In genomic region chr3:7759630-7760029, GRCh38 we compare ENCODE assay signal across 31 cellular contexts.
"Had no signal": no experiment of that assay in that cellular context is flagged by ENCODE, and none has a peak within 500 bp of the region (broad histone marks: within the 10 kb centered on the region; RNA-seq: fewer than 3 reads in every experiment).

No MANE protein-coding gene starts in this region.

- H3K27me3 Mint-ChIP-seq: activated CD8-positive, alpha-beta memory T cell treated with anti-CD3 and anti-CD28 coated beads, Interleukin-2, amount 10 ng/mL, durations not matched to agents 7 days and 5 days; activated naive CD4-positive, alpha-beta T cell treated with anti-CD3 and anti-CD28 coated beads, Interleukin-2, amount 50 U/mL, for 24 hours; naive B cell; progenitor cell of endocrine pancreas; stimulated activated naive CD8-positive, alpha-beta T cell treated with anti-CD3 and anti-CD28 coated beads, Interleukin-15, Interleukin-2, amounts not matched to agents 100 ng/mL and 50 ng/mL, for 24 hours had no signal

- H3K36me3 Mint-ChIP-seq: activated CD8-positive, alpha-beta memory T cell treated with anti-CD3 and anti-CD28 coated beads, Interleukin-2, amount 10 ng/mL, durations not matched to agents 7 days and 5 days; immature natural killer cell; mesothelial cell of epicardium; naive B cell; stimulated activated effector memory CD8-positive, alpha-beta T cell treated with anti-CD3 and anti-CD28 coated beads, Interleukin-12 subunit alpha, Interleukin-12 subunit beta, amount 100 ng/mL, for 72 hours had no signal

- H3K9me3 Mint-ChIP-seq: activated naive CD4-positive, alpha-beta T cell treated with anti-CD3 and anti-CD28 coated beads, Interleukin-2, amount 50 U/mL, for 24 hours; stimulated activated naive CD8-positive, alpha-beta T cell treated with anti-CD3 and anti-CD28 coated beads, Interleukin-15, Interleukin-2, amounts not matched to agents 100 ng/mL and 50 ng/mL, for 24 hours had no signal

- H3K4me1 ChIP-seq: sigmoid colon, upper lobe of left lung had no signal

- H3K27ac Mint-ChIP-seq: activated CD8-positive, alpha-beta memory T cell treated with anti-CD3 and anti-CD28 coated beads, Interleukin-2, amount 10 ng/mL, durations not matched to agents 7 days and 5 days; activated CD8-positive, alpha-beta T cell treated with anti-CD3 and anti-CD28 coated beads, Interleukin-2, amount 10 ng/mL, durations not matched to agents 7 days and 5 days; activated naive CD4-positive, alpha-beta T cell treated with anti-CD3 and anti-CD28 coated beads, Interleukin-2, amount 50 U/mL, for 24 hours; activated naive CD8-positive, alpha-beta T cell treated with anti-CD3 and anti-CD28 coated beads, Interleukin-2, amount 50 U/mL, for 24 hours; activated T-helper 2 cell treated with anti-CD3 and anti-CD28 coated beads, Interferon-gamma antibody, Interleukin-2, Interleukin-4, amounts not matched to agents 10 μg/mL and 5 μg/mL and 100 μg/mL, durations not matched to agents 14 hours and 24 hours and 36 hours; immature natural killer cell; mesothelial cell of epicardium; naive B cell; nephron progenitor cell; progenitor cell of endocrine pancreas; stimulated activated effector memory CD8-positive, alpha-beta T cell treated with anti-CD3 and anti-CD28 coated beads, Interleukin-12 subunit alpha, Interleukin-12 subunit beta, amount 100 ng/mL, for 72 hours; stimulated activated naive CD8-positive, alpha-beta T cell treated with anti-CD3 and anti-CD28 coated beads, Interleukin-15, Interleukin-2, amounts not matched to agents 100 ng/mL and 50 ng/mL, for 24 hours; WTC11 had no signal

- H3K4me3 Mint-ChIP-seq: activated CD8-positive, alpha-beta memory T cell treated with anti-CD3 and anti-CD28 coated beads, Interleukin-2, amount 10 ng/mL, durations not matched to agents 7 days and 5 days; activated CD8-positive, alpha-beta T cell treated with anti-CD3 and anti-CD28 coated beads, Interleukin-2, amount 10 ng/mL, durations not matched to agents 7 days and 5 days; activated naive CD4-positive, alpha-beta T cell treated with anti-CD3 and anti-CD28 coated beads, Interleukin-2, amount 50 U/mL, for 24 hours; activated naive CD8-positive, alpha-beta T cell treated with anti-CD3 and anti-CD28 coated beads, Interleukin-2, amount 50 U/mL, for 24 hours; immature natural killer cell; mesothelial cell of epicardium; naive B cell; nephron progenitor cell; stimulated activated effector memory CD8-positive, alpha-beta T cell treated with anti-CD3 and anti-CD28 coated beads, Interleukin-12 subunit alpha, Interleukin-12 subunit beta, amount 100 ng/mL, for 72 hours; stimulated activated naive CD8-positive, alpha-beta T cell treated with anti-CD3 and anti-CD28 coated beads, Interleukin-15, Interleukin-2, amounts not matched to agents 100 ng/mL and 50 ng/mL, for 24 hours; WTC11 had no signal

- FAIRE-seq: endothelial cell of umbilical vein, kidney, small intestine, TTC549 had no signal

- ATAC-seq: activated CD8-positive, alpha-beta memory T cell treated with anti-CD3 and anti-CD28 coated beads, Interleukin-2, amount 10 ng/mL, durations not matched to agents 7 days and 5 days; activated CD8-positive, alpha-beta T cell treated with anti-CD3 and anti-CD28 coated beads, Interleukin-2, amount 10 ng/mL, durations not matched to agents 7 days and 5 days; activated naive CD8-positive, alpha-beta T cell treated with anti-CD3 and anti-CD28 coated beads, Interleukin-2, amount 50 U/mL, for 24 hours; stimulated activated effector memory CD8-positive, alpha-beta T cell treated with anti-CD3 and anti-CD28 coated beads, Interleukin-12 subunit alpha, Interleukin-12 subunit beta, amount 100 ng/mL, for 72 hours; WTC11 had no signal

- H3K27ac ChIP-seq: neutrophil, ovary, sigmoid colon, thoracic aorta, upper lobe of left lung had no signal

- H3K27me3 ChIP-seq: neutrophil, ovary, sigmoid colon, upper lobe of left lung had no signal

- DNase-seq: activated CD4-positive, alpha-beta T cell treated with anti-CD3 and anti-CD28 coated beads for 1 hour; activated CD8-positive, alpha-beta memory T cell treated with anti-CD3 and anti-CD28 coated beads, Interleukin-2, amount 10 ng/mL, durations not matched to agents 7 days and 5 days; activated CD8-positive, alpha-beta T cell treated with anti-CD3 and anti-CD28 coated beads, Interleukin-2, amount 10 ng/mL, durations not matched to agents 7 days and 5 days; activated naive CD8-positive, alpha-beta T cell treated with anti-CD3 and anti-CD28 coated beads, Interleukin-2, amount 50 U/mL, for 24 hours; activated T-cell treated with anti-CD3 and anti-CD28 coated beads, Interleukin-2, amount 50 U/mL, for 48 hours; amygdala; caudate nucleus; cortex of kidney; head of caudate nucleus; hippocampal formation; immature natural killer cell; kidney; mammary epithelial cell; naive B cell; nephron progenitor cell; ovary; sigmoid colon; small intestine; stimulated activated CD4-positive, alpha-beta T cell treated with anti-CD3 and anti-CD28 coated beads, Interleukin-4, amount 100 ng/mL, for 24 hours had no signal

- H3K4me1 Mint-ChIP-seq: activated CD8-positive, alpha-beta memory T cell treated with anti-CD3 and anti-CD28 coated beads, Interleukin-2, amount 10 ng/mL, durations not matched to agents 7 days and 5 days; activated naive CD4-positive, alpha-beta T cell treated with anti-CD3 and anti-CD28 coated beads, Interleukin-2, amount 50 U/mL, for 24 hours; activated naive CD8-positive, alpha-beta T cell treated with anti-CD3 and anti-CD28 coated beads, Interleukin-2, amount 50 U/mL, for 24 hours; immature natural killer cell; mesothelial cell of epicardium; naive B cell; nephron progenitor cell; stimulated activated effector memory CD8-positive, alpha-beta T cell treated with anti-CD3 and anti-CD28 coated beads, Interleukin-12 subunit alpha, Interleukin-12 subunit beta, amount 100 ng/mL, for 72 hours had no signal

- H3K4me3 ChIP-seq: ovary, sigmoid colon, thoracic aorta, upper lobe of left lung had no signal

- H3K36me3 ChIP-seq: neutrophil, ovary, sigmoid colon, thoracic aorta, upper lobe of left lung had no signal

- H3K9me3 ChIP-seq: neutrophil, ovary, thoracic aorta, upper lobe of left lung had no signal
